1 cellular context compared by ENCODE assay signal in the genomic region with DNA sequence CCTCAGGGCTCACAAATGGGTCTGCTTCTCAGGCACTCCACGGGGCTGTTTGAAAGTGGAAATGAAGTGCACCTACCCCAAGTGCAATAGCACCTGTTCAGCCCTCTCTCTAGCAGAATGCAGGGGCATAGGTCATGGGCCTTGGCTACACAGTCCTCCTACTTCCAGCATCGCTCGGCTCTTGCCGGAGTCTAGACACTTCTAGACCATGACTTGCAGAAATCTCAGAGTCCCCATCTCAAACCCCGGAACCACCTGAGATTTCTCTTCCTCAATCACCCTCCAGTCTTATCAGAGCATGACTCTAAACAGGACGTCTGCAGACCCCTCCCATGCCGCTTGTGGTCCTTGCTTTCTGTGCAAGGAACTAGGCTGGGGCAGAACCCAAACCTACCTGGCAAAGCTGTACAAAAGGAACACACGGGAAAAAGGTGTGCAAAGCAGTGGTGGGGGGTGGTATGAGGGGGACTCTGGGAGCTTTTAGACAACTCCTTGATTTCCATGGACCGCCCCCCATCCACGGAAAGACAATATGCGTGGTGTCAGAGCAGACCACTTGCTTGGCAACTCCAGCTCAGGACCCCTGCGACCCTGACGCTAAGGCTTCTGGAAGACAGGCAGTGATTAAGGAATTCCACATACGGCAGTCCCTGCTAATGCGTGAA.
A peak's percentile ranks its signal among the peaks of the same experiment; 100 is the strongest.
TF ChIP-seq lines count a peak whose summit lies in the region.

No MANE protein-coding gene starts in this region.

TF ChIP-seq in K562, 482 proteins besides CTCF, POLR2A, EP300 and RAD21 (continued from another document):
- TF ChIP-seq RBM25 (IDR thresholded peaks at IDR 0.05; ENCODE audit: low read depth, low read length, severe bottlenecking) (no peak), CXXC5 (CRISPR knock-in tag; IDR thresholded peaks at IDR 0.05) (peak; percentile 16; the same call in 1 of the 2 replicates)
